ENCODE assay signal across 25 cellular contexts in genomic region chr2:96517079-96517478, GRCh38. TPM values are rescaled to one million over a fixed set of nuclear protein-coding genes. Genes with fewer than 3 reads are reported as not detected.
A peak's percentile ranks its signal among the peaks of the same experiment; 100 is the strongest.
DNase-seq lines count a peak whose midpoint lies in the region; ATAC-seq, FAIRE-seq and TF ChIP-seq lines count a peak whose summit lies in the region.
"Had no signal": no experiment of that assay in that cellular context is flagged by ENCODE, and none has a peak within 500 bp of the region (broad histone marks: within the 10 kb centered on the region; RNA-seq: fewer than 3 reads in every experiment).

No MANE protein-coding gene starts in this region.

- no peaks in the 10 kb centered on the region for H3K9me2 ChIP-seq in HCT116 (ENCODE audit: insufficient read depth)

- POLR2A ChIA-PET in HCT116 (lab: Charles Lee) (no interaction called here), HEK293 (lab: Yijun Ruan, JAX) (no interaction called here), K562 (lab: Yijun Ruan, JAX) (no interaction called here)

- TF ChIP-seq POLR2A in HCT116 (IDR thresholded peaks at IDR 0.05; ENCODE audit: borderline replicate concordance, extremely low read depth, insufficient read depth, insufficient read length) (no peak), K562 (conservative IDR thresholded peaks at IDR 0.05) (no peak)

- no peak for TF ChIP-seq EP300 in K562 (IDR thresholded peaks at IDR 0.05; ENCODE audit: low read length)

- in situ Hi-C loops in K562 (cut with MboI), result loop anchor here (25.0 kb wide), 2 partner anchors 505 to 730 kb away; no protein-coding TSS in a partner anchor

- CTCF ChIA-PET in HCT116 (lab: Charles Lee) (no interaction called here), HEK293 (lab: Yijun Ruan, JAX) (interaction anchor here (1.6 kb wide), 1 partner anchor 113 kb away, joined by 5 read pairs; no protein-coding TSS in a partner anchor), K562 (lab: Yijun Ruan, JAX; ENCODE audit: low intra/inter-chr PET ratio) (no interaction called here)

- FAIRE-seq in K562 (lab: Jason Lieb, UNC), result no peak
- FAIRE-seq: A204.1, D721Med, G401.6, GM12892, GM18507 had no signal

- H3K4me2 ChIP-seq in HCT116 (ENCODE audit: low read length), result no peak overlapping the region
- no peak overlapping the region for H3K4me2 ChIP-seq in K562 (ENCODE audit: insufficient read depth, low read length)
- H3K4me2 ChIP-seq: BLaER1 had no signal

- DNase-seq in HCT116 (ENCODE audit: low read depth, low spot score) (no peak), K562 (ENCODE audit: extremely low read depth in 1 of 4, low spot score in 3 of 4) (no peak), D341Med (ENCODE audit: low spot score) (no peak)
- DNase-seq in activated effector memory CD4-positive, alpha-beta T cell treated with anti-CD3 and anti-CD28 coated beads, Interleukin-2, amount 50 U/mL, for 16 hours, result no peak
- no peak for DNase-seq in activated CD4-positive, alpha-beta T cell treated with anti-CD3 and anti-CD28 coated beads for 4 hours
- DNase-seq: 8988T; ACHN; BE2C; C1 segment of cervical spinal cord; CD4-positive, alpha-beta memory T cell; CD4-positive, CD25-positive, alpha-beta regulatory T cell; CD8-positive, alpha-beta memory T cell; COR-L47; DMS79 treated with DMSO at 0.1 percent for 48 hours; GF-D8 had no signal

- H3K79me2 ChIP-seq in HCT116 (ENCODE audit: insufficient read depth, low read length) (no peaks in the 10 kb centered on the region), K562 (ENCODE audit: control insufficient read depth, insufficient read depth, low read length) (no peaks in the 10 kb centered on the region)

- intact Hi-C loops in HCT116 (cut with micrococcal nuclease) (no loop called here), K562 (cut with micrococcal nuclease) (no loop called here)

- H3K27ac ChIP-seq in HCT116 (ENCODE audit: low read depth, low read length) (no peak overlapping the region), HEK293 (ENCODE audit: extremely low read depth, low read depth, low read length) (no peak overlapping the region), K562 (ENCODE audit: extremely low read depth, low read depth, low read length) (no peak overlapping the region)
- H3K27ac ChIP-seq: BLaER1 had no signal

- H3K9ac ChIP-seq in HCT116 (ENCODE audit: low read length), result no peak overlapping the region
- H3K9ac ChIP-seq in K562 (ENCODE audit: insufficient read depth in 1 of 2, low read depth in 2 of 2, low read length in 2 of 2), result no peak overlapping the region
- H3K9ac ChIP-seq: BLaER1 had no signal

- no TSS peak for BruUV-seq in HCT116 (replicated peaks; lab: Mats Ljungman, UMichigan)
- no TSS peak for BruUV-seq in K562 (replicated peaks; lab: Mats Ljungman, UMichigan)

- H2AFZ ChIP-seq in HCT116 (ENCODE audit: low read depth, low read length, poor library complexity, severe bottlenecking) (no peak overlapping the region), K562 (ENCODE audit: low read depth, low read length) (no peak overlapping the region)

- H3K27me3 ChIP-seq in HCT116 (ENCODE audit: insufficient read depth, low read length), result no peaks in the 10 kb centered on the region
- H3K27me3 ChIP-seq in K562 (ENCODE audit: control insufficient read depth in 2 of 2, insufficient read depth in 2 of 2, low read length in 2 of 2), result peaks cover 2 to 13% of the 10 kb centered on the region in 2 experiments; a peak in 4 of 5 replicates
- H3K27me3 ChIP-seq: BE2C, BLaER1 had no signal

- TF ChIP-seq CTCF in HCT116 (IDR thresholded peaks at IDR 0.05 in 2 of 3, conservative IDR thresholded peaks at IDR 0.05 in 1 of 3; ENCODE audit: borderline replicate concordance in 1 of 3, insufficient read depth in 1 of 3, low read depth in 2 of 3, low read length in 2 of 3), result no peak
- TF ChIP-seq CTCF in HEK293 (tag by site-specific recombination; IDR thresholded peaks at IDR 0.05), result no peak
- TF ChIP-seq CTCF in K562 (IDR thresholded peaks at IDR 0.05 in 2 of 3, conservative IDR thresholded peaks at IDR 0.05 in 1 of 3; ENCODE audit: insufficient read depth in 2 of 3, low read depth in 1 of 3, low read length in 3 of 3), result no peak

- H3K9me1 ChIP-seq in K562 (ENCODE audit: control insufficient read depth, insufficient read depth, low read length), result no peaks in the 10 kb centered on the region

- TF ChIP-seq RAD21 in HCT116 (IDR thresholded peaks at IDR 0.05; ENCODE audit: low read depth), result no peak
- TF ChIP-seq RAD21 in K562 (CRISPR knock-in tag; conservative IDR thresholded peaks at IDR 0.05 in 1 of 2, IDR thresholded peaks at IDR 0.05 in 1 of 2), result no peak

- WGBS in K562 (ENCODE audit: insufficient coverage, low coverage, missing lambda C conversion rate), result 0% methylated on average over 1 of the region's 1 CpG

- RAD21 ChIA-PET in HCT116 (lab: Charles Lee; ENCODE audit: low non-redundant PET in 1 of 2, low total read pairs in 2 of 2, uncharacterized antibody in 2 of 2, unreplicated experiment in 2 of 2), result no interaction called here

- peaks cover 0 to 2% of the 10 kb centered on the region in 2 experiments; a peak in 1 of 4 replicates for H3K4me1 ChIP-seq in HCT116 (ENCODE audit: control insufficient read depth in 1 of 2, insufficient read depth in 2 of 2, low read length in 2 of 2)
- no peaks in the 10 kb centered on the region for H3K4me1 ChIP-seq in HEK293 (ENCODE audit: control insufficient read depth, insufficient read depth, low read length)
- no peaks in the 10 kb centered on the region for H3K4me1 ChIP-seq in K562 (replicated peaks in 1 of 2; ENCODE audit: control insufficient read depth in 2 of 2, insufficient read depth in 2 of 2, low read length in 2 of 2)
- H3K4me1 ChIP-seq: BE2C, BLaER1 had no signal

- no peaks in the 10 kb centered on the region for H3K36me3 ChIP-seq in HCT116 (ENCODE audit: control insufficient read depth in 1 of 2, insufficient read depth in 2 of 2, low read length in 2 of 2)
- H3K36me3 ChIP-seq in HEK293 (ENCODE audit: control insufficient read depth in 2 of 2, insufficient read depth in 1 of 2, low read length in 2 of 2), result no peaks in the 10 kb centered on the region
- H3K36me3 ChIP-seq in K562 (ENCODE audit: control insufficient read depth, insufficient read depth, low read length), result no peaks in the 10 kb centered on the region
- H3K36me3 ChIP-seq: BE2C, BLaER1 had no signal

- ATAC-seq in HCT116 (no peak), K562 (no peak)

- no peaks in the 10 kb centered on the region for H4K20me1 ChIP-seq in HCT116 (ENCODE audit: insufficient read depth)
- H4K20me1 ChIP-seq in K562 (replicated peaks; ENCODE audit: control insufficient read depth, insufficient read depth, low read length), result no peaks in the 10 kb centered on the region
- H4K20me1 ChIP-seq: BLaER1 had no signal

- H3K9me3 ChIP-seq in HCT116 (ENCODE audit: control insufficient read depth in 1 of 2, insufficient read depth in 1 of 2, low read depth in 1 of 2, low read length in 2 of 2) (peaks cover 0 to 4% of the 10 kb centered on the region in 2 experiments; a peak in 1 of 4 replicates), HEK293 (ENCODE audit: control insufficient read depth, insufficient read depth, low read depth, low read length) (no peaks in the 10 kb centered on the region), K562 (replicated peaks; ENCODE audit: control insufficient read depth, insufficient read depth, low read depth, low read length) (no peaks in the 10 kb centered on the region)
- H3K9me3 ChIP-seq: BE2C had no signal

- no peak overlapping the region for H3K4me3 ChIP-seq in HCT116 (replicated peaks in 1 of 2; ENCODE audit: low read depth in 1 of 2, low read length in 2 of 2)
- H3K4me3 ChIP-seq in HEK293 (ENCODE audit: low read depth, low read length), result no peak overlapping the region
- no peak overlapping the region for H3K4me3 ChIP-seq in K562
- H3K4me3 ChIP-seq: BLaER1 had no signal

TF ChIP-seq in K562, 482 proteins besides CTCF, POLR2A, EP300 and RAD21 (continues in another document):
- 0 out of 2 replicates have a peak, but pooled peaks have one; percentile 34 for TF ChIP-seq TRIM28 (IDR thresholded peaks at IDR 0.05)

RNA-seq across cellular contexts. Expression of gene NEURL3, which starts 11.9 kb away (rescaled TPM):
- total RNA-seq in HCT116 (2021; ENCODE audit: unreplicated experiment), result not detected
- polyA plus RNA-seq in HCT116 (2012), result 0.09 and 0.10 TPM in 2 replicates
- not detected in 2 replicates for total RNA-seq in K562 (2011; cell fraction: chromatin; rRNA removed; ENCODE audit: low replicate concordance)
- not detected in 2 replicates for total RNA-seq in K562 (2011; cell fraction: nucleolus; rRNA removed)
- total RNA-seq in K562 (2011; cell fraction: nucleoplasm; rRNA removed), result not detected in 2 replicates
- total RNA-seq in K562 (2014; rRNA removed), result not detected in 2 replicates
- not detected in 2 replicates for total RNA-seq in K562 (2014; rRNA removed; fragmentation: Illumina TruSeq; extraction: Trizol)
- total RNA-seq in K562 (2015; rRNA removed; fragmentation: Illumina TruSeq; extraction: Trizol), result not detected in 2 replicates
- not detected in 2 replicates for total RNA-seq in K562 (2021)
- not detected in 2 replicates for polyA plus RNA-seq in K562 (2011; rRNA removed)
- polyA plus RNA-seq in K562 (2011; cell fraction: cytosol; rRNA removed), result not detected in 2 replicates
- polyA plus RNA-seq in K562 (2011; cell fraction: nucleus; rRNA removed), result not detected in 2 replicates
- not detected in 2 replicates for polyA plus RNA-seq in K562 (2012)
- not detected in 2 replicates for polyA plus RNA-seq in K562 (2014; fragmentation: Illumina TruSeq; extraction: Trizol)
- polyA plus RNA-seq in K562 (2014; fragmentation: Nextera tagmentation; extraction: Ambion mirVana), result not detected
- not detected in 2 replicates for polyA plus RNA-seq in K562 (2014; rRNA removed)
- polyA minus RNA-seq in K562 (2011; rRNA and poly(A)+ RNA removed), result not detected in 2 replicates
- not detected in 2 replicates for polyA minus RNA-seq in K562 (2011; cell fraction: cytosol; rRNA and poly(A)+ RNA removed)
- not detected in 2 replicates for polyA minus RNA-seq in K562 (2011; cell fraction: nucleus; rRNA and poly(A)+ RNA removed)
- total RNA-seq: A673; CD4-positive, CD25-positive, alpha-beta regulatory T cell had no signal
- polyA plus RNA-seq: AG04450; CD14-positive monocyte; CD4-positive, alpha-beta memory T cell; CD8-positive, alpha-beta memory T cell had no signal

RNA-seq across cellular contexts. Expression of gene ARID5A, which starts 19.5 kb away (rescaled TPM):
- total RNA-seq in HCT116 (2021; ENCODE audit: unreplicated experiment) (8.2 TPM), K562 (2014; rRNA removed) (6.5 and 7.1 TPM in 2 replicates), K562 (2014; rRNA removed; fragmentation: Illumina TruSeq; extraction: Trizol) (0.83 and 1.9 TPM in 2 replicates), K562 (2015; rRNA removed; fragmentation: Illumina TruSeq; extraction: Trizol) (4.1 and 5.1 TPM in 2 replicates), K562 (2021) (11.0 and 12.4 TPM in 2 replicates)
- 6.2 and 7.5 TPM in 2 replicates for polyA plus RNA-seq in HCT116 (2012)
- total RNA-seq in K562 (2011; cell fraction: chromatin; rRNA removed; ENCODE audit: low replicate concordance), result 4.9 and 10.9 TPM in 2 replicates
- 7.4 and 9.2 TPM in 2 replicates for total RNA-seq in K562 (2011; cell fraction: nucleolus; rRNA removed)
- total RNA-seq in K562 (2011; cell fraction: nucleoplasm; rRNA removed), result 4.5 TPM in 2 replicates
- polyA plus RNA-seq in K562 (2011; rRNA removed) (3.0 and 4.5 TPM in 2 replicates), K562 (2014; fragmentation: Illumina TruSeq; extraction: Trizol) (3.0 and 6.8 TPM in 2 replicates), K562 (2014; fragmentation: Nextera tagmentation; extraction: Ambion mirVana) (under 1 TPM; 0.14 to 0.17 TPM), K562 (2014; rRNA removed) (8.4 and 12.5 TPM in 2 replicates)
- polyA plus RNA-seq in K562 (2011; cell fraction: cytosol; rRNA removed), result 3.0 and 9.9 TPM in 2 replicates
- polyA plus RNA-seq in K562 (2011; cell fraction: nucleus; rRNA removed), result 8.8 and 17.2 TPM in 2 replicates
- polyA plus RNA-seq in K562 (2012), result 6.1 and 12.4 TPM in 2 replicates
- polyA minus RNA-seq in K562 (2011; rRNA and poly(A)+ RNA removed), result 0.93 and 1.1 TPM in 2 replicates
- 2.8 and 6.6 TPM in 2 replicates for polyA minus RNA-seq in K562 (2011; cell fraction: cytosol; rRNA and poly(A)+ RNA removed)
- polyA minus RNA-seq in K562 (2011; cell fraction: nucleus; rRNA and poly(A)+ RNA removed), result 3.9 and 5.2 TPM in 2 replicates
